ENCODE assay signal across 8 cellular contexts in the genomic region with DNA sequence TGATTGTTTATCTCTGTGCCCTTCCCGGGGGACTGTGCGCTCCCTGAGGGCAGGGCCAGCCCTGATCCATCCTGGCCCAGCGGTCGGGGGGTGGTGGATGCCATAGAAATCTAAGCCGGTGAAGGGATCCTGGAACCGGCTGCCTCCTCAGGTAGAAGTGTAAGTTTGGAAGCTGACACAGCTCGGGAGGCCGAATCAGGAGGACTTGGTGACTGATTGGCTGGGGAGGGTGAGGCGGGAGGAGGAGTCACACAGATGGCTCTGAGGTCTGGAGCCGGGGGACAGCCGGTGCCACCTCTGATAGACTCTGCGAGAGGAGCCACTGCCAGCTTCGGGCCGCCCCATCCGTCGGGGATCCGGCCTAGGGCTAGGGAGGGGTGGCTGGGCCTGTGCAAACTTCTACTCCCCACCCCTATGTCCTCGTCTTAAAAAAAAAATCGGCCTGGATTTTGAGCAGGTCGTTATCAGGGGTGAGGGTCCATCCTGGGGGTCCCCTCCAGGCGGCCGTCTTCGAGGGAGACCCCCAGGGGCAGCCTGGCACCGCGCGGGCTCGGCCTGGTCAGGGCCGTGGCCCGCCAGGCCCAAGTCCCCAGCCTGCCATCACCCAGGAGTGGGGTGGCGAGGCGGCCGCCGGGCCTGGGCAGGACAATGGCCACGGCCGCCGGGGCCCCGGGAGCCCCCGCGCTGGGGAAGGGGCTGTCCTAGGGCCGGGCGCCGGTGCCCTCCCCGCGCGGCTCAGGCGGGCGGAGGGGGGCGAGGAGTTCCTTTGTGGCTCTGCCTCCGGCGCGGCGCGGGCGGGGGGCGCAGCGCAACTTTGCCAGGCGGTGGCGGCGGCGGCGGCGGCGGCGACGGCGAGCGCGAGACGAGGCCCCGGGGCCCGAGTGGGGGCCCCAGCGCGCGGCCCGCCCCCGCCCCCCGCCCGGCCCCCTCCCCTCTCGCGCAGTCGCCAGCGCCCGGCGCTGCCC. TPM values are rescaled to one million over a fixed set of nuclear protein-coding genes. Genes with fewer than 3 reads are reported as not detected.
DNase-seq lines count a peak whose midpoint lies in the region; ATAC-seq and TF ChIP-seq lines count a peak whose summit lies in the region.

No MANE protein-coding gene starts in this region.

- POLR2A ChIA-PET in activated B cell treated with CpG ODN at 0.5 μM for 24 hours (lab: Charles Lee), result interaction anchor here (0.6 to 1.2 kb wide), 5 partner anchors 74 to 606 kb away, joined by 3 to 8 read pairs (median 6); a partner anchor contains a TSS

- TF ChIP-seq CTCF in activated B cell treated with CpG ODN at 0.5 μM for 24 hours (IDR thresholded peaks at IDR 0.05) (no peak), choroid plexus epithelial cell (conservative IDR thresholded peaks at IDR 0.05; ENCODE audit: low read depth, low read length) (no peak), kidney epithelial cell (IDR thresholded peaks at IDR 0.05; ENCODE audit: insufficient read depth, low read length, poor library complexity, severe bottlenecking) (no peak)

- intact Hi-C loops in activated B cell treated with CpG ODN at 0.5 μM for 24 hours (cut with micrococcal nuclease), result loop anchor here (1.0 to 5.0 kb wide), 5 partner anchors 42 to 438 kb away; a partner anchor contains a TSS

- peaks cover 5% of the 10 kb centered on the region for H3K36me3 Mint-ChIP-seq in activated B cell treated with CpG ODN at 0.5 μM for 24 hours (ENCODE audit: low read depth)

- ATAC-seq in GM19328 (IDR thresholded peaks at IDR 0.05; ENCODE audit: unreplicated experiment) (peak; percentile 25), activated B cell treated with CpG ODN at 0.5 μM for 24 hours (ENCODE audit: low read depth) (peak; percentile 60), GM21447 (IDR thresholded peaks at IDR 0.05; ENCODE audit: unreplicated experiment) (no peak)

- CTCF ChIA-PET in activated B cell treated with CpG ODN at 0.5 μM for 24 hours (lab: Charles Lee), result interaction anchor here (1.4 kb wide), 1 partner anchor 40 kb away, joined by 3 read pairs; no protein-coding TSS in a partner anchor

- no peaks in the 10 kb centered on the region for H3K9me3 Mint-ChIP-seq in activated B cell treated with CpG ODN at 0.5 μM for 24 hours

- no peaks in the 10 kb centered on the region for H3K36me3 ChIP-seq in kidney epithelial cell (ENCODE audit: control insufficient read depth, insufficient read depth, low read length)

- H3K27ac Mint-ChIP-seq in activated B cell treated with CpG ODN at 0.5 μM for 24 hours, result no peak overlapping the region

- DNase-seq in AG20443 (ENCODE audit: low spot score), result peak; percentile 85
- peak; percentile 40 for DNase-seq in NCI-H2029 (lab: John Stamatoyannopoulos, UW)
- peak; percentile 49 for DNase-seq in activated B cell treated with CpG ODN at 0.5 μM for 24 hours
- peak; percentile 51 for DNase-seq in choroid plexus epithelial cell (ENCODE audit: low read depth)
- DNase-seq in kidney epithelial cell (ENCODE audit: low read depth), result peak; percentile 16
- DNase-seq in stimulated activated CD4-positive, alpha-beta T cell treated with anti-CD3 and anti-CD28 coated beads, Interleukin-12 subunit alpha, Interleukin-12 subunit beta, amount 100 ng/mL, for 48 hours (ENCODE audit: low read depth in 2 of 3, low spot score in 1 of 3), result peak; percentile 25 to 49 (median 41)

- peaks cover 33% of the 10 kb centered on the region for H3K4me1 Mint-ChIP-seq in activated B cell treated with CpG ODN at 0.5 μM for 24 hours

- H3K27me3 Mint-ChIP-seq in activated B cell treated with CpG ODN at 0.5 μM for 24 hours, result peaks cover under 1% of the 10 kb centered on the region

- peaks cover 3% of the 10 kb centered on the region for H3K27me3 ChIP-seq in kidney epithelial cell (ENCODE audit: control insufficient read depth, insufficient read depth, low read length)

- H3K4me3 ChIP-seq in choroid plexus epithelial cell (ENCODE audit: low read depth, low read length) (peak overlapping the region; percentile 71), kidney epithelial cell (ENCODE audit: low read depth, low read length) (peak overlapping the region; percentile 56)

- H3K4me3 Mint-ChIP-seq in activated B cell treated with CpG ODN at 0.5 μM for 24 hours, result peak overlapping the region; percentile 74

RNA-seq across cellular contexts. Expression of a gene that starts 0.7 kb away (rescaled TPM):
- total RNA-seq in activated B cell treated with CpG ODN at 0.5 μM for 24 hours (14.1 and 17.7 TPM in 2 replicates), kidney epithelial cell (20.7 and 26.0 TPM in 2 replicates)

Comparison
In these comparisons a context has a peak if more than half of its experiments do, and no peak if none do; other contexts are left out.
1. DNase-seq: peak in every context shown above with its lines; median percentile 85 in AG20443; 51 in choroid plexus epithelial cell; 49 in activated B cell treated with CpG ODN at 0.5 μM for 24 hours; 41 in stimulated activated CD4-positive, alpha-beta T cell treated with anti-CD3 and anti-CD28 coated beads, Interleukin-12 subunit alpha, Interleukin-12 subunit beta, amount 100 ng/mL, for 48 hours; 40 in NCI-H2029; 16 in kidney epithelial cell.